1 cellular context compared by ENCODE assay signal in the genomic region with DNA sequence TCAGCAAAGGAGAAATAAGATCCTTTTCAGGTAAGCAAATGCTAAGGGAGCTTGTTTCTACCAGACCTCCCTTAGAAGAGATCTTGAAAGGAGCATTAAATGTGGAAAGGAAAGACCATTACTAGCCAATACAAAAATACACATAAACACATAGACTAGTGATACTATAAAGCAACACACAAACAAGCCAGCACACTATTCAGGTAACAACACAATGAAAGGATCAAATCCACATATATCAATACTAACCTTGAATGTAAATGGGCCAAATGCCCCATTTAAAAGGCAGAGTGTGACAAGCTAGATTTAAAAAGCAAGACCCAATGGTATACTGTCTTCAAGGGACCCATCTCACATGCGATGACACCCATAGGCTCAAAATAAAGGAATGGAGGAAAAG.
"Had no signal": no experiment of that assay in that cellular context is flagged by ENCODE, and none has a peak within 500 bp of the region (broad histone marks: within the 10 kb centered on the region; RNA-seq: fewer than 3 reads in every experiment).

No MANE protein-coding gene starts in this region.

- H3K4me3 ChIP-seq: GM12878 had no signal

- ATAC-seq: GM12878 had no signal
